8 cellular contexts compared by ENCODE assay signal in the genomic region with DNA sequence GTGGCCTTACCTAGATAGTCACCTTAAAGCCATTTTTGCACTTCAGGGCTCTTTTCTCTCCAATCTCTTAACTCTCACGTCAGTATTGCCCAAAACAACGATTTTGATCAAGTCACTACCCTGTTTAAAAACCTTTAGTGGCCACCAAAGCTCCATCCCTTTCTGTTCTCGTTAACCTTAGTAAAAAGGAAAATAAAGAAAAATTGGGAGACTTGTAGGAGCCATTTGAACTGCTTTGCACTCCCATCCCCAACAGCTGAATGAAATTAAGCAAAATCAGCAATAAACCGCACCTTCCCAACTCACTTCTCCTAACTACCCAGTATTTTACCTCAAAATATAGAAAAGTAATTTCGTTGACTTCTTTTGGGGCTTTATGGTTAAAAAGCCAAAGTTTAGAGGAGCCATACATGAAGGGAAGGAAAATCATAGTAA. TPM values are rescaled to one million over a fixed set of nuclear protein-coding genes. Genes with fewer than 3 reads are reported as not detected.
DNase-seq lines count a peak whose midpoint lies in the region; ATAC-seq and TF ChIP-seq lines count a peak whose summit lies in the region.

No MANE protein-coding gene starts in this region.

- no peak for TF ChIP-seq CTCF in BE2C (IDR thresholded peaks at IDR 0.05; ENCODE audit: low read depth, low read length)
- TF ChIP-seq CTCF in MM.1S (IDR thresholded peaks at IDR 0.05; ENCODE audit: low read length): no peak
- no peak for TF ChIP-seq CTCF in nephron (IDR thresholded peaks at IDR 0.05; ENCODE audit: unreplicated experiment in 3 of 3)

- peak overlapping the region; percentile 65 for H3K9ac ChIP-seq in MM.1S (ENCODE audit: low read length)
- H3K9ac ChIP-seq in duodenal mucosa (ENCODE audit: low read depth in 1 of 2, low read length in 2 of 2): peak overlapping the region; percentile 57 to 69

- H3K27me3 ChIP-seq in BE2C (no peaks in the 10 kb centered on the region), MM.1S (replicated peaks; ENCODE audit: insufficient read depth, low read length) (no peaks in the 10 kb centered on the region), duodenal mucosa (ENCODE audit: control insufficient read depth in 1 of 2, insufficient read depth in 2 of 2, low read length in 2 of 2) (no peaks in the 10 kb centered on the region)

- H3K4me3 ChIP-seq in BE2C (ENCODE audit: low read depth, low read length) (peak overlapping the region; percentile 55), MM.1S (ENCODE audit: low read length) (peak overlapping the region; percentile 57), duodenal mucosa (ENCODE audit: low read depth in 1 of 2, low read length in 2 of 2) (peak overlapping the region; percentile 87 to 89)

- no peaks in the 10 kb centered on the region for H3K9me3 Mint-ChIP-seq in nephron

- no peaks in the 10 kb centered on the region for H3K9me2 ChIP-seq in MM.1S (replicated peaks; ENCODE audit: insufficient read depth, low read length)

- H3K27ac ChIP-seq in MM.1S (ENCODE audit: low read length): peak overlapping the region; percentile 78
- H3K27ac ChIP-seq in duodenal mucosa (ENCODE audit: low read depth, low read length): peak overlapping the region; percentile 36

- H2AFZ ChIP-seq in MM.1S (ENCODE audit: low read length): peak overlapping the region; percentile 91

- peaks cover 42% of the 10 kb centered on the region for H3K79me2 ChIP-seq in MM.1S (ENCODE audit: low read length)

- H3K9me3 ChIP-seq in BE2C (no peaks in the 10 kb centered on the region), MM.1S (replicated peaks; ENCODE audit: insufficient read depth, low read length) (no peaks in the 10 kb centered on the region), duodenal mucosa (ENCODE audit: control insufficient read depth in 1 of 2, low read length in 2 of 2) (no peaks in the 10 kb centered on the region)

- peak overlapping the region; percentile 86 to 92 (median 89) for H3K27ac Mint-ChIP-seq in nephron

- H3K36me3 ChIP-seq in BE2C (no peaks in the 10 kb centered on the region), MM.1S (replicated peaks; ENCODE audit: insufficient read depth, low read length) (no peaks in the 10 kb centered on the region), duodenal mucosa (ENCODE audit: control insufficient read depth in 1 of 2, insufficient read depth in 2 of 2, low read length in 2 of 2) (no peaks in the 10 kb centered on the region)

- peak overlapping the region; percentile 78 to 93 (median 89) for H3K4me3 Mint-ChIP-seq in nephron

- DNase-seq in BE2C (no peak), MM.1S (no peak), A172 (ENCODE audit: low spot score) (no peak)
- no peak for DNase-seq in stimulated activated CD8-positive, alpha-beta memory T cell treated with anti-CD3 and anti-CD28 coated beads, Interleukin-4, amount 100 ng/mL, for 48 hours

- H3F3A ChIP-seq in MM.1S (ENCODE audit: insufficient read depth, low read length): no peaks in the 10 kb centered on the region

- H3K4me1 ChIP-seq in BE2C (no peaks in the 10 kb centered on the region), MM.1S (ENCODE audit: low read length) (peaks cover 13% of the 10 kb centered on the region), duodenal mucosa (ENCODE audit: control insufficient read depth in 1 of 2, insufficient read depth in 2 of 2, low read length in 2 of 2) (peaks cover 16 to 23% of the 10 kb centered on the region in 2 donors)

- no peaks in the 10 kb centered on the region for H4K20me1 ChIP-seq in MM.1S (ENCODE audit: insufficient read depth, low read length)

- ATAC-seq in HG03039 (IDR thresholded peaks at IDR 0.05; ENCODE audit: unreplicated experiment) (no peak), HG03520 (IDR thresholded peaks at IDR 0.05; ENCODE audit: unreplicated experiment) (no peak)

- peaks cover 19% of the 10 kb centered on the region for H3K4me1 Mint-ChIP-seq in nephron

- peak overlapping the region; percentile 82 for H3K4me2 ChIP-seq in MM.1S (ENCODE audit: low read depth, low read length)

- H3K27me3 Mint-ChIP-seq in nephron (ENCODE audit: low read depth): no peaks in the 10 kb centered on the region

- H3K36me3 Mint-ChIP-seq in nephron (ENCODE audit: low read depth): no peaks in the 10 kb centered on the region

RNA-seq across cellular contexts. Expression of gene ARL5A, which starts 0.7 kb away (rescaled TPM):
- polyA plus RNA-seq in BE2C (2012; ENCODE audit: insufficient read depth, insufficient read length, low read depth): 13.7 TPM
- 57.3 and 76.7 TPM in 2 replicates for total RNA-seq in A172 (2014; rRNA removed; shearing (Covaris generic))
